In the genomic region with DNA sequence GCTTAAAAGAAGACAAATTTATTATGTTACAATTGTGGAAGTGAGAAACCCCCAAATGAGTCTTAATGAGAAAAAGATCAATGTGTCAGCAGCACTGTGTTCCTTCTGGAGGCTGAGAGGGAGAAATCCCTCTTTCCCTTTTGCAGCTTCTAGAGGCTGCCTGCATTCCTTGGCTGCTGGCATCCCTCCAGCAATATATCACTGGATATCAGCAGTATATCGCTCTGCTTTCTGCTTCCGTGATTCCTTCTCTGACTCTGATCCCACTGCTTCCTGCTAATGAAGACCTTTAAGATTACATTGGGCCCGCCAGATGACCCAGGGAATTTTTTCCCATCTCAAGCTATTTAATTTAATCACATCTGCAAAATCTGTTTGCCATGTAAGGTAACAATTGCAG, we compare ENCODE assay signal across 16 cellular contexts.
A peak's percentile ranks its signal among the peaks of the same experiment; 100 is the strongest.
DNase-seq lines count a peak whose midpoint lies in the region; ATAC-seq and TF ChIP-seq lines count a peak whose summit lies in the region.
"Had no signal": no experiment of that assay in that cellular context is flagged by ENCODE, and none has a peak within 500 bp of the region (broad histone marks: within the 10 kb centered on the region; RNA-seq: fewer than 3 reads in every experiment).

No MANE protein-coding gene starts in this region.

- H3K4me3 ChIP-seq in retinal pigment epithelial cell (ENCODE audit: low read length) = no peak overlapping the region
- H3K4me3 ChIP-seq: BLaER1 had no signal

- no peak for ATAC-seq in HG03378 (IDR thresholded peaks at IDR 0.05; ENCODE audit: unreplicated experiment)
- ATAC-seq: HepG2 had no signal

- TF ChIP-seq CTCF in retinal pigment epithelial cell (conservative IDR thresholded peaks at IDR 0.05; ENCODE audit: low read depth, low read length) = no peak

- DNase-seq in A172 (ENCODE audit: low spot score) (peak; percentile 52), Daoy (ENCODE audit: low read depth) (peak; percentile 3), SK-N-DZ (ENCODE audit: low spot score) (peak; percentile 29), retinal pigment epithelial cell (ENCODE audit: low read depth) (peak; percentile 14), cerebellar nuclear complex (lab: John Stamatoyannopoulos, UW) (no peak)
- no peak for DNase-seq in activated naive CD4-positive, alpha-beta T cell treated with anti-CD3 and anti-CD28 coated beads, Interleukin-2, amount 50 U/mL, for 16 hours
- DNase-seq: 8988T; AML-193; Calu3; CD4-positive, alpha-beta memory T cell; DMS79 treated with DMSO at 0.1 percent for 48 hours; EL; H9 had no signal

Comparison
In these comparisons a context has a peak if more than half of its experiments do, and no peak if none do; other contexts are left out.
1. DNase-seq: peak in A172 (single experiment), Daoy (single experiment), SK-N-DZ (single experiment) and retinal pigment epithelial cell (single experiment); none in activated naive CD4-positive, alpha-beta T cell treated with anti-CD3 and anti-CD28 coated beads, Interleukin-2, amount 50 U/mL, for 16 hours (single experiment) and cerebellar nuclear complex (0 of 2).